In the genomic region with DNA sequence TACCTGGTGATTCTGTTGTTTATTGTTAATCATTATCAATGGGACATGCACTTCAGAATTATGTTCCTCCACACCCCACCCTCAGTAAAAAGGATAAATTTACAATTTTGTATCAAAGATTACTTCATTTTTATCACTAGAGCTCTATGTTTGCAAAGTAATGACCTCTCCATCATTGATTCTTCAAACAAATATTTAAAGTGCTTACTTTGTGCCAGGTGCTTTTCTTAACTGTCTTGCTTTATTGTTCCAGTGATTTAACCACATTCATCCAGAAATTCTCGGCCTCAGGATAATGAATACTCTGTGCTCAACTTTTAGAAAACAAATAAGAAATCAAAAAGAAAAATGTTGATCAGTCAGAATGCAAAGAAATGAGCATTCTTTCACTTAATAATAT, we compare ENCODE assay signal across 15 cellular contexts.
A peak's percentile ranks its signal among the peaks of the same experiment; 100 is the strongest.
DNase-seq lines count a peak whose midpoint lies in the region; ATAC-seq, FAIRE-seq and TF ChIP-seq lines count a peak whose summit lies in the region.
"Had no signal": no experiment of that assay in that cellular context is flagged by ENCODE, and none has a peak within 500 bp of the region (broad histone marks: within the 10 kb centered on the region; RNA-seq: fewer than 3 reads in every experiment).

No MANE protein-coding gene starts in this region.

- DNase-seq in NCI-H146 (lab: John Stamatoyannopoulos, UW) (peak; percentile 6), NCI-H146 treated with DMSO at 0.1 percent for 48 hours (lab: John Stamatoyannopoulos, UW; ENCODE audit: unreplicated experiment) (no peak), right lobe of liver (no peak), HepG2 (ENCODE audit: low spot score) (no peak), NCI-H774 (lab: John Stamatoyannopoulos, UW) (peak; percentile 37), activated T-cell treated with anti-CD3 and anti-CD28 coated beads for 4 hours (no peak)
- DNase-seq in activated CD4-positive, alpha-beta T cell treated with anti-CD3 and anti-CD28 coated beads, Interleukin-2, amount 50 U/mL, for 1 hour, result no peak
- DNase-seq: C1 segment of cervical spinal cord; CD4-positive, alpha-beta T cell; GM23248; IMR-90 had no signal

- no peak for FAIRE-seq in HepG2 (lab: Jason Lieb, UNC)
- FAIRE-seq: GM12878, GM18507, H54 had no signal

- H3K36me3 ChIP-seq in right lobe of liver, result no peaks in the 10 kb centered on the region
- H3K36me3 ChIP-seq in HepG2 (replicated peaks in 1 of 2; ENCODE audit: control insufficient read depth in 1 of 2, insufficient read depth in 2 of 2, low read length in 2 of 2), result no peaks in the 10 kb centered on the region

- H3K27me3 ChIP-seq in right lobe of liver, result no peaks in the 10 kb centered on the region
- H3K27me3 ChIP-seq in HepG2 (ENCODE audit: control insufficient read depth in 1 of 2, insufficient read depth in 2 of 2, low read length in 2 of 2), result no peaks in the 10 kb centered on the region

- no peak overlapping the region for H3K27ac ChIP-seq in right lobe of liver
- no peak overlapping the region for H3K27ac ChIP-seq in HepG2 (ENCODE audit: extremely low read length, insufficient read depth, low read length)
- H3K27ac ChIP-seq: GM23248 had no signal

- TF ChIP-seq POLR2A in right lobe of liver (IDR thresholded peaks at IDR 0.05), result no peak
- no peak for TF ChIP-seq POLR2A in HepG2 (IDR thresholded peaks at IDR 0.05; ENCODE audit: insufficient read depth in 1 of 2, low read depth in 2 of 2, low read length in 2 of 2)

- H3K4me1 ChIP-seq in right lobe of liver (peaks cover 0 to 23% (median 3%) of the 10 kb centered on the region in 4 donors), HepG2 (ENCODE audit: insufficient read depth, low read length) (no peaks in the 10 kb centered on the region)

- in situ Hi-C loops in HepG2 (cut with HindIII; ENCODE audit: extremely low pct_ligation_motif_present, low pct_unique_long_range_greater_than_20kb), result no loop called here

- no TSS peak for BruUV-seq in HepG2 (replicated peaks; lab: Mats Ljungman, UMichigan)

- POLR2A ChIA-PET in HepG2 (lab: Yijun Ruan, JAX), result no interaction called here

- TF ChIP-seq CTCF in right lobe of liver (IDR thresholded peaks at IDR 0.05) (no peak), HepG2 (CRISPR knock-in tag; IDR thresholded peaks at IDR 0.05) (no peak)

- CTCF ChIA-PET in HepG2 (lab: Yijun Ruan, JAX; ENCODE audit: low intra/inter-chr PET ratio, low total read pairs), result no interaction called here

- H3K9me3 ChIP-seq in right lobe of liver (no peaks in the 10 kb centered on the region), HepG2 (ENCODE audit: low read length) (no peaks in the 10 kb centered on the region)

- intact Hi-C loops in right lobe of liver (cut with DNase I), result no loop called here
- intact Hi-C loops in HepG2 (cut with micrococcal nuclease; ENCODE audit: unreplicated experiment), result no loop called here

- ATAC-seq in right lobe of liver (peak in 3 of 4 donors; percentile 52 to 76 (median 61)), HepG2 (no peak)
- ATAC-seq: GM12878, HCT116 had no signal

- no peak for TF ChIP-seq RAD21 in HepG2 (CRISPR knock-in tag; IDR thresholded peaks at IDR 0.05)

- H3K4me3 ChIP-seq in right lobe of liver (no peak overlapping the region), HepG2 (replicated peaks in 1 of 3; ENCODE audit: insufficient read depth in 1 of 3, low read depth in 2 of 3, low read length in 3 of 3) (no peak overlapping the region)
- H3K4me3 ChIP-seq: GM12878, GM23248 had no signal

- TF ChIP-seq EP300 in HepG2 (IDR thresholded peaks at IDR 0.05; ENCODE audit: low read depth in 2 of 2, low read length in 2 of 2) (no peak), HepG2 (CRISPR knock-in tag; IDR thresholded peaks at IDR 0.05; ENCODE audit: borderline replicate concordance) (no peak)

- H3K4me2 ChIP-seq in HepG2 (ENCODE audit: low read depth, low read length), result no peak overlapping the region

- H2AFZ ChIP-seq in HepG2 (ENCODE audit: low read length), result no peak overlapping the region
- H2AFZ ChIP-seq: GM23248 had no signal

- H4K20me1 ChIP-seq in HepG2 (ENCODE audit: insufficient read depth, low read length), result no peaks in the 10 kb centered on the region

- no peak overlapping the region for H3K9ac ChIP-seq in HepG2 (ENCODE audit: insufficient read depth, low read depth, low read length)
- H3K9ac ChIP-seq: GM23248 had no signal

- H3K79me2 ChIP-seq in HepG2 (ENCODE audit: insufficient read depth, low read length), result no peaks in the 10 kb centered on the region

- WGBS in right lobe of liver (ENCODE audit: insufficient coverage, low coverage, low lambda C conversion rate, missing lambda C conversion rate), result 31% methylated on average over 1 of the region's 1 CpG
- whole genome bisulfite sequencing in HepG2 (ENCODE audit: low lambda C conversion rate), result 0% methylated on average over 1 of the region's 1 CpG

TF ChIP-seq in HepG2, 621 proteins besides CTCF, POLR2A, EP300 and RAD21 (continues in another document):
- no peak for TF ChIP-seq PCBP2 (optimal IDR thresholded peaks at IDR 0.05; ENCODE audit: low read depth, low read length, poor library complexity, severe bottlenecking)
- no peak for TF ChIP-seq FOXK2 (IDR thresholded peaks at IDR 0.05)
- TF ChIP-seq, protein P1, sequence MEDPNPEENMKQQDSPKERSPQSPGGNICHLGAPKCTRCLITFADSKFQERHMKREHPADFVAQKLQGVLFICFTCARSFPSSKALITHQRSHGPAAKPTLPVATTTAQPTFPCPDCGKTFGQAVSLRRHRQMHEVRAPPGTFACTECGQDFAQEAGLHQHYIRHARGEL (CRISPR knock-in tag; IDR thresholded peaks at IDR 0.05), result no peak
- no peak for TF ChIP-seq FOXM1 (CRISPR knock-in tag; IDR thresholded peaks at IDR 0.05)
- no peak for TF ChIP-seq PITX1 (CRISPR knock-in tag; IDR thresholded peaks at IDR 0.05)
- no peak for TF ChIP-seq ZNF296 (CRISPR knock-in tag; conservative IDR thresholded peaks at IDR 0.05)
- TF ChIP-seq, protein P2, sequence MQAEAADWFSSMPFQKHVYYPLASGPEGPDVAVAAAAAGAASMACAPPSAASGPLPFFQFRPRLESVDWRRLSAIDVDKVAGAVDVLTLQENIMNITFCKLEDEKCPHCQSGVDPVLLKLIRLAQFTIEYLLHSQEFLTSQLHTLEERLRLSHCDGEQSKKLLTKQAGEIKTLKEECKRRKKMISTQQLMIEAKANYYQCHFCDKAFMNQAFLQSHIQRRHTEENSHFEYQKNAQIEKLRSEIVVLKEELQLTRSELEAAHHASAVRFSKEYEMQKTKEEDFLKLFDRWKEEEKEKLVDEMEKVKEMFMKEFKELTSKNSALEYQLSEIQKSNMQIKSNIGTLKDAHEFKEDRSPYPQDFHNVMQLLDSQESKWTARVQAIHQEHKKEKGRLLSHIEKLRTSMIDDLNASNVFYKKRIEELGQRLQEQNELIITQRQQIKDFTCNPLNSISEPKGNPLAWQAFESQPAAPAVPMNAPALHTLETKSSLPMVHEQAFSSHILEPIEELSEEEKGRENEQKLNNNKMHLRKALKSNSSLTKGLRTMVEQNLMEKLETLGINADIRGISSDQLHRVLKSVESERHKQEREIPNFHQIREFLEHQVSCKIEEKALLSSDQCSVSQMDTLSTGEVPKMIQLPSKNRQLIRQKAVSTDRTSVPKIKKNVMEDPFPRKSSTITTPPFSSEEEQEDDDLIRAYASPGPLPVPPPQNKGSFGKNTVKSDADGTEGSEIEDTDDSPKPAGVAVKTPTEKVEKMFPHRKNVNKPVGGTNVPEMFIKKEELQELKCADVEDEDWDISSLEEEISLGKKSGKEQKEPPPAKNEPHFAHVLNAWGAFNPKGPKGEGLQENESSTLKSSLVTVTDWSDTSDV (CRISPR knock-in tag; IDR thresholded peaks at IDR 0.05), result no peak
- TF ChIP-seq, protein P3, sequence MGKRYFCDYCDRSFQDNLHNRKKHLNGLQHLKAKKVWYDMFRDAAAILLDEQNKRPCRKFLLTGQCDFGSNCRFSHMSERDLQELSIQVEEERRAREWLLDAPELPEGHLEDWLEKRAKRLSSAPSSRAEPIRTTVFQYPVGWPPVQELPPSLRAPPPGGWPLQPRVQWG (CRISPR knock-in tag; IDR thresholded peaks at IDR 0.05; ENCODE audit: borderline replicate concordance, low read depth), result no peak
- TF ChIP-seq KDM5B (CRISPR knock-in tag; IDR thresholded peaks at IDR 0.05; ENCODE audit: borderline replicate concordance), result no peak
- TF ChIP-seq, protein P4, sequence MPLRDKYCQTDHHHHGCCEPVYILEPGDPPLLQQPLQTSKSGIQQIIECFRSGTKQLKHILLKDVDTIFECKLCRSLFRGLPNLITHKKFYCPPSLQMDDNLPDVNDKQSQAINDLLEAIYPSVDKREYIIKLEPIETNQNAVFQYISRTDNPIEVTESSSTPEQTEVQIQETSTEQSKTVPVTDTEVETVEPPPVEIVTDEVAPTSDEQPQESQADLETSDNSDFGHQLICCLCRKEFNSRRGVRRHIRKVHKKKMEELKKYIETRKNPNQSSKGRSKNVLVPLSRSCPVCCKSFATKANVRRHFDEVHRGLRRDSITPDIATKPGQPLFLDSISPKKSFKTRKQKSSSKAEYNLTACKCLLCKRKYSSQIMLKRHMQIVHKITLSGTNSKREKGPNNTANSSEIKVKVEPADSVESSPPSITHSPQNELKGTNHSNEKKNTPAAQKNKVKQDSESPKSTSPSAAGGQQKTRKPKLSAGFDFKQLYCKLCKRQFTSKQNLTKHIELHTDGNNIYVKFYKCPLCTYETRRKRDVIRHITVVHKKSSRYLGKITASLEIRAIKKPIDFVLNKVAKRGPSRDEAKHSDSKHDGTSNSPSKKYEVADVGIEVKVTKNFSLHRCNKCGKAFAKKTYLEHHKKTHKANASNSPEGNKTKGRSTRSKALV (CRISPR knock-in tag; IDR thresholded peaks at IDR 0.05), result no peak
- TF ChIP-seq ZBTB3 (CRISPR knock-in tag; IDR thresholded peaks at IDR 0.05; ENCODE audit: borderline replicate concordance, low read depth), result no peak
- TF ChIP-seq, protein P5, sequence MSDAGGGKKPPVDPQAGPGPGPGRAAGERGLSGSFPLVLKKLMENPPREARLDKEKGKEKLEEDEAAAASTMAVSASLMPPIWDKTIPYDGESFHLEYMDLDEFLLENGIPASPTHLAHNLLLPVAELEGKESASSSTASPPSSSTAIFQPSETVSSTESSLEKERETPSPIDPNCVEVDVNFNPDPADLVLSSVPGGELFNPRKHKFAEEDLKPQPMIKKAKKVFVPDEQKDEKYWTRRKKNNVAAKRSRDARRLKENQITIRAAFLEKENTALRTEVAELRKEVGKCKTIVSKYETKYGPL (CRISPR knock-in tag; IDR thresholded peaks at IDR 0.05), result no peak

Comparison
In these comparisons a context has a peak if more than half of its experiments do, and no peak if none do; other contexts are left out.
1. DNase-seq: peak in NCI-H146 (single experiment) and NCI-H774 (single experiment); none in NCI-H146 treated with DMSO at 0.1 percent for 48 hours (single experiment), right lobe of liver (0 of 3), HepG2 (single experiment), activated CD4-positive, alpha-beta T cell treated with anti-CD3 and anti-CD28 coated beads, Interleukin-2, amount 50 U/mL, for 1 hour (single experiment) and activated T-cell treated with anti-CD3 and anti-CD28 coated beads for 4 hours (single experiment).